In genomic region chr1:45629035-45629434, GRCh38 we compare ENCODE assay signal across 24 cellular contexts.
"Had no signal": no experiment of that assay in that cellular context is flagged by ENCODE, and none has a peak within 500 bp of the region (broad histone marks: within the 10 kb centered on the region; RNA-seq: fewer than 3 reads in every experiment).

No MANE protein-coding gene starts in this region.

- H3K27me3 ChIP-seq: colonic mucosa, pancreas had no signal

- H3K4me1 Mint-ChIP-seq: activated CD4-positive, alpha-beta T cell treated with anti-CD3 and anti-CD28 coated beads, Interleukin-2, amount 10 ng/mL, durations not matched to agents 7 days and 5 days; nephron had no signal

- H3K27me3 Mint-ChIP-seq: activated CD4-positive, alpha-beta T cell treated with anti-CD3 and anti-CD28 coated beads, Interleukin-2, amount 10 ng/mL, durations not matched to agents 7 days and 5 days; T-helper 17 cell; type B pancreatic cell had no signal

- DNase-seq: activated CD4-positive, alpha-beta T cell treated with anti-CD3 and anti-CD28 coated beads, Interleukin-2, amount 10 ng/mL, durations not matched to agents 7 days and 5 days; activated CD8-positive, alpha-beta T cell treated with anti-CD3 and anti-CD28 coated beads, Interleukin-2, amount 10 ng/mL, durations not matched to agents 7 days and 5 days; activated naive CD4-positive, alpha-beta T cell treated with Interleukin-2 at 50 U/mL for 16 hours; activated T-cell treated with anti-CD3 and anti-CD28 coated beads, Interleukin-2, amount 50 U/mL, for 1 hour; amygdala; colonic mucosa; mammary epithelial cell; midbrain; pancreas; psoas muscle; small intestine; stimulated activated CD4-positive, alpha-beta T cell treated with anti-CD3 and anti-CD28 coated beads, Interleukin-2, amount 100 ng/mL, for 48 hours; stimulated activated CD8-positive, alpha-beta memory T cell treated with anti-CD3 and anti-CD28 coated beads, Interleukin-4, amount 100 ng/mL, for 48 hours; stimulated activated naive CD4-positive, alpha-beta T cell; SW 1271; T-helper 17 cell had no signal

- H3K27ac ChIP-seq: colonic mucosa, epithelial cell of prostate, pancreas, psoas muscle, SK-N-MC, thoracic aorta, VCaP had no signal

- H3K4me3 Mint-ChIP-seq: activated CD4-positive, alpha-beta T cell treated with anti-CD3 and anti-CD28 coated beads, Interleukin-2, amount 10 ng/mL, durations not matched to agents 7 days and 5 days; activated CD8-positive, alpha-beta T cell treated with anti-CD3 and anti-CD28 coated beads, Interleukin-2, amount 10 ng/mL, durations not matched to agents 7 days and 5 days; nephron; T-helper 17 cell; type B pancreatic cell had no signal

- H3K4me3 ChIP-seq: colonic mucosa, pancreas, psoas muscle, SK-N-MC, thoracic aorta had no signal

- H3K27ac Mint-ChIP-seq: activated CD4-positive, alpha-beta T cell treated with anti-CD3 and anti-CD28 coated beads, Interleukin-2, amount 10 ng/mL, durations not matched to agents 7 days and 5 days; activated CD8-positive, alpha-beta T cell treated with anti-CD3 and anti-CD28 coated beads, Interleukin-2, amount 10 ng/mL, durations not matched to agents 7 days and 5 days; nephron; T-helper 17 cell; type B pancreatic cell had no signal

- H3K9me3 Mint-ChIP-seq: activated CD4-positive, alpha-beta T cell treated with anti-CD3 and anti-CD28 coated beads, Interleukin-2, amount 10 ng/mL, durations not matched to agents 7 days and 5 days; nephron; type B pancreatic cell had no signal

- H3K4me1 ChIP-seq: colonic mucosa, pancreas, psoas muscle had no signal

- ATAC-seq: activated CD4-positive, CD25-positive, alpha-beta regulatory T cell treated with anti-CD3 and anti-CD28 coated beads, Interleukin-2, amount 50 U/mL, for 24 hours; activated CD8-positive, alpha-beta T cell treated with anti-CD3 and anti-CD28 coated beads, Interleukin-2, amount 10 ng/mL, durations not matched to agents 7 days and 5 days; pancreas; psoas muscle; sciatic nerve; T-helper 17 cell had no signal

- H3K9me3 ChIP-seq: colonic mucosa, pancreas, psoas muscle, thoracic aorta had no signal
